31 cellular contexts compared by ENCODE assay signal in genomic region chr20:40188319-40188718, GRCh38.
"Had no signal": no experiment of that assay in that cellular context is flagged by ENCODE, and none has a peak within 500 bp of the region (broad histone marks: within the 10 kb centered on the region; RNA-seq: fewer than 3 reads in every experiment).

No MANE protein-coding gene starts in this region.

- DNase-seq: naive thymus-derived CD4-positive, alpha-beta T cell; natural killer cell; nephron progenitor cell; nucleus accumbens; pancreas; psoas muscle; right cardiac atrium; right lobe of liver; sigmoid colon; spleen; stimulated activated CD4-positive, alpha-beta T cell treated with anti-CD3 and anti-CD28 coated beads, Interleukin-12 subunit alpha, Interleukin-12 subunit beta, amount 100 ng/mL, for 4 hours; stimulated activated CD4-positive, alpha-beta T cell treated with anti-CD3 and anti-CD28 coated beads, Interleukin-1b, Interleukin-23, amount 100 ng/mL, for 48 hours; stimulated activated CD4-positive, alpha-beta T cell treated with anti-CD3 and anti-CD28 coated beads, Interleukin-4, amount 100 ng/mL, for 1 hour; stimulated activated CD4-positive, alpha-beta T cell treated with anti-CD3 and anti-CD28 coated beads, Interleukin-4, amount 100 ng/mL, for 4 hours; stimulated activated CD8-positive, alpha-beta memory T cell treated with anti-CD3 and anti-CD28 coated beads, Interleukin-4, amount 100 ng/mL, for 48 hours; stimulated activated naive CD4-positive, alpha-beta T cell; stimulated activated naive CD8-positive, alpha-beta T cell treated with anti-CD3 and anti-CD28 coated beads, Interleukin-15, amount 100 ng/mL, for 72 hours; stimulated activated naive CD8-positive, alpha-beta T cell treated with anti-CD3 and anti-CD28 coated beads, Interleukin-15, Interleukin-2, amounts not matched to agents 100 U/mL and 50 U/mL, for 24 hours; substantia nigra; thyroid gland; trophoblast cell; upper lobe of left lung had no signal

- H3K4me1 ChIP-seq: pancreas, psoas muscle, right lobe of liver, sigmoid colon, spleen, upper lobe of left lung had no signal

- FAIRE-seq: pancreas, urothelium cell line had no signal

- H3K36me3 Mint-ChIP-seq: naive thymus-derived CD4-positive, alpha-beta T cell; natural killer cell; stimulated activated memory B cell treated with anti-CD40 and anti-IgM and Interleukin-4, amounts not matched to agents 10 μg/mL and 1 μg/mL and 100 μg/mL, for 72 hours had no signal

- H3K9me3 ChIP-seq: neutrophil, pancreas, psoas muscle, right lobe of liver, sigmoid colon, spleen, thoracic aorta, thyroid gland, tibial nerve, upper lobe of left lung, vagina had no signal

- H3K4me2 ChIP-seq: smooth muscle cell had no signal

- H3K4me3 ChIP-seq: pancreas, psoas muscle, right lobe of liver, sigmoid colon, skin epidermis, smooth muscle cell, spleen, thoracic aorta, thyroid gland, tibial nerve, upper lobe of left lung, vagina had no signal

- H3K4me3 Mint-ChIP-seq: naive thymus-derived CD4-positive, alpha-beta T cell; natural killer cell; nephron progenitor cell; neural crest cell; stimulated activated memory B cell treated with anti-CD40 and anti-IgM and Interleukin-4, amounts not matched to agents 10 μg/mL and 1 μg/mL and 100 μg/mL, for 72 hours; stimulated activated naive CD8-positive, alpha-beta T cell treated with anti-CD3 and anti-CD28 coated beads, Interleukin-15, amount 100 ng/mL, for 72 hours had no signal

- H3K27me3 ChIP-seq: pancreas, right lobe of liver, sigmoid colon, spleen, thyroid gland, tibial nerve, upper lobe of left lung, vagina had no signal

- H3K9me3 Mint-ChIP-seq: neural crest cell; stimulated activated memory B cell treated with anti-CD40 and anti-IgM and Interleukin-4, amounts not matched to agents 10 μg/mL and 1 μg/mL and 100 μg/mL, for 72 hours; stimulated activated naive CD8-positive, alpha-beta T cell treated with anti-CD3 and anti-CD28 coated beads, Interleukin-15, amount 100 ng/mL, for 72 hours had no signal

- H3K27ac ChIP-seq: neutrophil, pancreas, psoas muscle, right lobe of liver, sigmoid colon, skin epidermis, spleen, thoracic aorta, thyroid gland, tibial nerve, upper lobe of left lung, vagina had no signal

- H3K36me3 ChIP-seq: neutrophil, pancreas, right lobe of liver, sigmoid colon, spleen, thoracic aorta, thyroid gland, tibial nerve, upper lobe of left lung, vagina had no signal

- H3K4me1 Mint-ChIP-seq: natural killer cell; neural crest cell; stimulated activated memory B cell treated with anti-CD40 and anti-IgM and Interleukin-4, amounts not matched to agents 10 μg/mL and 1 μg/mL and 100 μg/mL, for 72 hours; stimulated activated naive CD8-positive, alpha-beta T cell treated with anti-CD3 and anti-CD28 coated beads, Interleukin-15, amount 100 ng/mL, for 72 hours had no signal

- H3K27ac Mint-ChIP-seq: naive thymus-derived CD4-positive, alpha-beta T cell; natural killer cell; nephron progenitor cell; stimulated activated memory B cell treated with anti-CD40 and anti-IgM and Interleukin-4, amounts not matched to agents 10 μg/mL and 1 μg/mL and 100 μg/mL, for 72 hours had no signal
